Comparison of ENCODE assay signal across 14 cellular contexts in the genomic region with DNA sequence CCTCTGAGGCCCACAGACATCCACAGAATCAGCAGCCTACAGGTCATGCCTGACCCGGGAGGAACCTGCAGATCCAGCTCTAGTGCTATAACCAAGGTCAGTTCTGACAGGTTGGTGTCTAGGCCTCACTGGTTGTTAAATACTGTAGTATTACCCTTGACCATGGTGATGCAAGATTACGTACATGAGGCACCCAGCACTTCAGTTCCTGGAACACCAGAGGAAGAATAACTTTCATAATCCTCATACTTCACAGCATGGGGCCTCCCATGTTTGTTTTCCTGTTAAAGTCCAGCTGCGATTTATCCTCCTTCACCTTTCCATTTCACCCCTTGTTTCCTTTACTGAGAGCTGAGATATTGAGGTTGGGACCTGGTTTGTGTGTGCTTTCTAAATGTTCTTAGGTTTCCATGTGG. TPM values are rescaled to one million over a fixed set of nuclear protein-coding genes. Genes with fewer than 3 reads are reported as not detected.
DNase-seq lines count a peak whose midpoint lies in the region; ATAC-seq and TF ChIP-seq lines count a peak whose summit lies in the region.
"Had no signal": no experiment of that assay in that cellular context is flagged by ENCODE, and none has a peak within 500 bp of the region (broad histone marks: within the 10 kb centered on the region; RNA-seq: fewer than 3 reads in every experiment).

No MANE protein-coding gene starts in this region.

- H3K36me3 Mint-ChIP-seq in natural killer cell treated with Interleukin-12 subunit alpha and Interleukin-12 subunit beta and Interleukin-15 and Interleukin-18, amount 100 ng/mL, for 72 hours: no peaks in the 10 kb centered on the region
- no peaks in the 10 kb centered on the region for H3K36me3 Mint-ChIP-seq in natural killer cell

- H3K4me3 Mint-ChIP-seq in natural killer cell treated with Interleukin-12 subunit alpha and Interleukin-12 subunit beta and Interleukin-15 and Interleukin-18, amount 100 ng/mL, for 72 hours: peak overlapping the region; percentile 6
- H3K4me3 Mint-ChIP-seq in natural killer cell: no peak overlapping the region
- H3K4me3 Mint-ChIP-seq: CD4-positive, alpha-beta T cell had no signal

- no peaks in the 10 kb centered on the region for H3K9me3 Mint-ChIP-seq in natural killer cell treated with Interleukin-12 subunit alpha and Interleukin-12 subunit beta and Interleukin-15 and Interleukin-18, amount 100 ng/mL, for 72 hours
- no peaks in the 10 kb centered on the region for H3K9me3 Mint-ChIP-seq in natural killer cell
- H3K9me3 Mint-ChIP-seq: CD4-positive, alpha-beta T cell had no signal

- TF ChIP-seq CTCF in natural killer cell (IDR thresholded peaks at IDR 0.05) (no peak), foreskin fibroblast (IDR thresholded peaks at IDR 0.05; ENCODE audit: low read depth, low read length) (no peak), upper lobe of right lung (IDR thresholded peaks at IDR 0.05) (no peak), GM10266 (IDR thresholded peaks at IDR 0.05; ENCODE audit: control insufficient read depth, insufficient read depth, low read depth, missing control alignments) (no peak)

- H3K27me3 ChIP-seq in upper lobe of right lung: no peaks in the 10 kb centered on the region
- H3K27me3 ChIP-seq: ovary, uterus had no signal

- H3K27me3 Mint-ChIP-seq in natural killer cell treated with Interleukin-12 subunit alpha and Interleukin-12 subunit beta and Interleukin-15 and Interleukin-18, amount 100 ng/mL, for 72 hours: no peaks in the 10 kb centered on the region
- H3K27me3 Mint-ChIP-seq in natural killer cell (ENCODE audit: low read depth in 2 of 2): no peaks in the 10 kb centered on the region
- H3K27me3 Mint-ChIP-seq: CD4-positive, alpha-beta T cell had no signal

- H3K36me3 ChIP-seq in upper lobe of right lung: no peaks in the 10 kb centered on the region
- H3K36me3 ChIP-seq: ovary, uterus had no signal

- no peak for DNase-seq in natural killer cell treated with Interleukin-12 subunit alpha and Interleukin-12 subunit beta and Interleukin-15 and Interleukin-18, amount 100 ng/mL, for 72 hours (ENCODE audit: low spot score)
- DNase-seq in natural killer cell: no peak
- peak; percentile 50 for DNase-seq in SKM-1 (lab: John Stamatoyannopoulos, UW; ENCODE audit: unreplicated experiment)
- peak; percentile 13 to 15 for DNase-seq in foreskin fibroblast
- DNase-seq in upper lobe of right lung: no peak
- DNase-seq in GM10266 (ENCODE audit: extremely low spot score): no peak
- DNase-seq in effector CD8-positive, alpha-beta T cell (lab: John Stamatoyannopoulos, UW): no peak
- DNase-seq: activated effector memory CD4-positive, alpha-beta T cell treated with anti-CD3 and anti-CD28 coated beads, Interleukin-2, amount 50 U/mL, for 16 hours; CD4-positive, alpha-beta T cell; NCI-H1105 treated with DMSO at 0.1 percent for 48 hours; uterus had no signal

- H3K27ac ChIP-seq in upper lobe of right lung: peak overlapping the region; percentile 76
- H3K27ac ChIP-seq: ovary, uterus, VCaP had no signal

- no peaks in the 10 kb centered on the region for H3K9me3 ChIP-seq in upper lobe of right lung
- H3K9me3 ChIP-seq: ovary, uterus had no signal

- peaks cover 42% of the 10 kb centered on the region for H3K4me1 ChIP-seq in upper lobe of right lung
- H3K4me1 ChIP-seq: uterus had no signal

- H3K4me3 ChIP-seq in foreskin fibroblast (ENCODE audit: low read depth in 1 of 2, low read length in 2 of 2) (no peak overlapping the region), upper lobe of right lung (no peak overlapping the region)
- H3K4me3 ChIP-seq: ovary, uterus had no signal

- H3K27ac Mint-ChIP-seq in natural killer cell treated with Interleukin-12 subunit alpha and Interleukin-12 subunit beta and Interleukin-15 and Interleukin-18, amount 100 ng/mL, for 72 hours: peak overlapping the region in 1 of 2 donors; percentile 42
- no peak overlapping the region for H3K27ac Mint-ChIP-seq in natural killer cell
- H3K27ac Mint-ChIP-seq: CD4-positive, alpha-beta T cell had no signal

- H3K4me1 Mint-ChIP-seq in natural killer cell treated with Interleukin-12 subunit alpha and Interleukin-12 subunit beta and Interleukin-15 and Interleukin-18, amount 100 ng/mL, for 72 hours (ENCODE audit: low read depth in 2 of 2): peaks cover 9 to 10% of the 10 kb centered on the region in 2 donors
- H3K4me1 Mint-ChIP-seq in natural killer cell: peaks cover 0 to 7% of the 10 kb centered on the region in 2 donors

- intact Hi-C loops in natural killer cell (cut with micrococcal nuclease): no loop called here
- intact Hi-C loops in upper lobe of right lung (cut with DNase I): no loop called here

- peak; percentile 67 to 72 for ATAC-seq in natural killer cell treated with Interleukin-12 subunit alpha and Interleukin-12 subunit beta and Interleukin-15 and Interleukin-18, amount 100 ng/mL, for 72 hours
- ATAC-seq in natural killer cell: no peak
- peak; percentile 90 for ATAC-seq in upper lobe of right lung
- no peak for ATAC-seq in GM21360 (IDR thresholded peaks at IDR 0.05; ENCODE audit: unreplicated experiment)

RNA-seq across cellular contexts. Expression of gene GLCE, which starts 34.4 kb away (rescaled TPM):
- 1 to 10 TPM; 3.6 to 4.6 TPM for total RNA-seq in natural killer cell treated with Interleukin-12 subunit alpha and Interleukin-12 subunit beta and Interleukin-15 and Interleukin-18, amount 100 ng/mL, for 72 hours
- 1 to 10 TPM; 2.0 to 4.5 (median 3.4) TPM for total RNA-seq in natural killer cell
- total RNA-seq in upper lobe of right lung: 23.8 TPM

Comparison
In these comparisons a context has a peak if more than half of its experiments do, and no peak if none do; other contexts are left out.
1. ATAC-seq: peak in natural killer cell treated with Interleukin-12 subunit alpha and Interleukin-12 subunit beta and Interleukin-15 and Interleukin-18, amount 100 ng/mL, for 72 hours (2 of 2) and upper lobe of right lung (single experiment); none in natural killer cell (0 of 3) and GM21360 (single experiment).
2. DNase-seq: peak in SKM-1 (single experiment) and foreskin fibroblast (2 of 2); none in natural killer cell treated with Interleukin-12 subunit alpha and Interleukin-12 subunit beta and Interleukin-15 and Interleukin-18, amount 100 ng/mL, for 72 hours (single experiment), natural killer cell (single experiment), upper lobe of right lung (single experiment), GM10266 (single experiment) and effector CD8-positive, alpha-beta T cell (single experiment).